29 cellular contexts compared by ENCODE assay signal in the genomic region with DNA sequence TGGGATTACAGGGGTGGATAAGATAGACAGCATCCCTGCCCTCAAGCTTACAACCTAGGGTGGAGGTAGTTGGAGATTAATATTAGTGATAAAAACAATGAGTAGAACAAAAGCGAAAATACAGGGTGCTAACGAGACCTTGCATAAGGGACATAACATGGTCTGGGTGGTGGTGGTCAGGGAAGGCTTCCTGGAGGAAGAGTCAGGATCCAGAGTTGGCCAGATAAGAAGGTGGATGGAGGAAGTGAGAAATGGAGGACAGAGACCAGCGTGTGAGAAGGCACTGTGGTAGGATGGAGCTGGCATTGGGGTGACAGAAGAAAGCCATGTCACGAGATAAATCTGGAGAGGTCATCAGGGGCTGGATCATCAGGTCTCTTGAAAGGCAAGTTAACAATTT. TPM values are rescaled to one million over a fixed set of nuclear protein-coding genes. Genes with fewer than 3 reads are reported as not detected.
"Had no signal": no experiment of that assay in that cellular context is flagged by ENCODE, and none has a peak within 500 bp of the region (broad histone marks: within the 10 kb centered on the region; RNA-seq: fewer than 3 reads in every experiment).

No MANE protein-coding gene starts in this region.

- DNase-seq: dorsolateral prefrontal cortex; effector CD4-positive, alpha-beta T cell; foreskin fibroblast; gastrocnemius medialis; heart left ventricle; left cardiac atrium; left lung; mesendoderm; naive thymus-derived CD8-positive, alpha-beta T cell; nephron progenitor cell; nucleus accumbens; stimulated activated CD4-positive, alpha-beta T cell treated with anti-CD3 and anti-CD28 coated beads, Interleukin-2, amount 100 ng/mL, for 24 hours; stimulated activated CD4-positive, alpha-beta T cell treated with anti-CD3 and anti-CD28 coated beads, Interleukin-4, amount 100 ng/mL, for 24 hours; stimulated activated naive CD4-positive, alpha-beta T cell treated with Interleukin-2 at 50 U/mL for 16 hours; stomach; tibial artery; upper lobe of left lung; uterus had no signal

- H2AFZ ChIP-seq: hepatocyte had no signal

- H3K9me3 ChIP-seq: gastrocnemius medialis, prostate gland, uterus had no signal

- ATAC-seq: esophagus mucosa; gastrocnemius medialis; heart left ventricle; left cardiac atrium; left lung; naive thymus-derived CD8-positive, alpha-beta T cell; sciatic nerve had no signal

- H3K4me1 ChIP-seq: heart left ventricle, left lung, prostate gland, right atrium auricular region, stomach, tibial artery, upper lobe of left lung, uterus had no signal

- H3K79me2 ChIP-seq: hepatocyte had no signal

- H3K4me2 ChIP-seq: hepatocyte, smooth muscle cell had no signal

- H3K27ac ChIP-seq: dorsolateral prefrontal cortex, gastrocnemius medialis, heart left ventricle, hepatocyte, left lung, prostate gland, right atrium auricular region, stomach, tibial artery, upper lobe of left lung, uterus had no signal

- H3K4me3 ChIP-seq: dorsolateral prefrontal cortex, gastrocnemius medialis, heart left ventricle, hepatocyte, left lung, prostate gland, right atrium auricular region, smooth muscle cell, stomach, tibial artery, upper lobe of left lung, uterus had no signal

- H3K27me3 ChIP-seq: gastrocnemius medialis, hepatocyte, right atrium auricular region, tibial artery, upper lobe of left lung, uterus had no signal

- FAIRE-seq: colon had no signal

- H3K36me3 ChIP-seq: gastrocnemius medialis, heart left ventricle, left lung, prostate gland, right atrium auricular region, stomach, tibial artery, upper lobe of left lung, uterus had no signal

RNA-seq across cellular contexts. Expression of a gene that starts 19.2 kb away (rescaled TPM):
- total RNA-seq: glomerular endothelial cell; hepatocyte; lung microvascular endothelial cell; myocyte; naive thymus-derived CD8-positive, alpha-beta T cell; subcutaneous adipose tissue had no signal
